ENCODE assay signal across 3 cellular contexts in genomic region chr16:25416002-25416401, GRCh38.
TF ChIP-seq lines count a peak whose summit lies in the region.

No MANE protein-coding gene starts in this region.

TF ChIP-seq in HEK293, 187 proteins besides CTCF, POLR2A, EP300 and RAD21 (continued from another document):
- TF ChIP-seq ZBTB17 (tag by site-specific recombination; IDR thresholded peaks at IDR 0.05) (peak; percentile 32; the same call in 1 of the 2 replicates), ZNF792 (tag by site-specific recombination; IDR thresholded peaks at IDR 0.05) (no peak), ZNF610 (tag by site-specific recombination; IDR thresholded peaks at IDR 0.05; ENCODE audit: borderline replicate concordance) (no peak), ZNF629 (tag by site-specific recombination; IDR thresholded peaks at IDR 0.05) (no peak), ZNF132 (tag by site-specific recombination; IDR thresholded peaks at IDR 0.05; ENCODE audit: borderline replicate concordance) (no peak), OSR2 (tag by site-specific recombination; IDR thresholded peaks at IDR 0.05) (no peak), ZNF366 (tag by site-specific recombination; conservative IDR thresholded peaks at IDR 0.05) (peak; percentile 73), ZNF777 (tag by site-specific recombination; IDR thresholded peaks at IDR 0.05; ENCODE audit: borderline replicate concordance) (no peak)
- TF ChIP-seq, protein P1, sequence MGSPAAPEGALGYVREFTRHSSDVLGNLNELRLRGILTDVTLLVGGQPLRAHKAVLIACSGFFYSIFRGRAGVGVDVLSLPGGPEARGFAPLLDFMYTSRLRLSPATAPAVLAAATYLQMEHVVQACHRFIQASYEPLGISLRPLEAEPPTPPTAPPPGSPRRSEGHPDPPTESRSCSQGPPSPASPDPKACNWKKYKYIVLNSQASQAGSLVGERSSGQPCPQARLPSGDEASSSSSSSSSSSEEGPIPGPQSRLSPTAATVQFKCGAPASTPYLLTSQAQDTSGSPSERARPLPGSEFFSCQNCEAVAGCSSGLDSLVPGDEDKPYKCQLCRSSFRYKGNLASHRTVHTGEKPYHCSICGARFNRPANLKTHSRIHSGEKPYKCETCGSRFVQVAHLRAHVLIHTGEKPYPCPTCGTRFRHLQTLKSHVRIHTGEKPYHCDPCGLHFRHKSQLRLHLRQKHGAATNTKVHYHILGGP (tag by site-specific recombination; IDR thresholded peaks at IDR 0.05): no peak

TF ChIP-seq in K562, 482 proteins besides CTCF, POLR2A, EP300 and RAD21:
- TF ChIP-seq, protein P2, sequence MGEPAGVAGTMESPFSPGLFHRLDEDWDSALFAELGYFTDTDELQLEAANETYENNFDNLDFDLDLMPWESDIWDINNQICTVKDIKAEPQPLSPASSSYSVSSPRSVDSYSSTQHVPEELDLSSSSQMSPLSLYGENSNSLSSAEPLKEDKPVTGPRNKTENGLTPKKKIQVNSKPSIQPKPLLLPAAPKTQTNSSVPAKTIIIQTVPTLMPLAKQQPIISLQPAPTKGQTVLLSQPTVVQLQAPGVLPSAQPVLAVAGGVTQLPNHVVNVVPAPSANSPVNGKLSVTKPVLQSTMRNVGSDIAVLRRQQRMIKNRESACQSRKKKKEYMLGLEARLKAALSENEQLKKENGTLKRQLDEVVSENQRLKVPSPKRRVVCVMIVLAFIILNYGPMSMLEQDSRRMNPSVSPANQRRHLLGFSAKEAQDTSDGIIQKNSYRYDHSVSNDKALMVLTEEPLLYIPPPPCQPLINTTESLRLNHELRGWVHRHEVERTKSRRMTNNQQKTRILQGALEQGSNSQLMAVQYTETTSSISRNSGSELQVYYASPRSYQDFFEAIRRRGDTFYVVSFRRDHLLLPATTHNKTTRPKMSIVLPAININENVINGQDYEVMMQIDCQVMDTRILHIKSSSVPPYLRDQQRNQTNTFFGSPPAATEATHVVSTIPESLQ (CRISPR knock-in tag; IDR thresholded peaks at IDR 0.05): no peak
- peak; percentile 75 for TF ChIP-seq DACH1 (IDR thresholded peaks at IDR 0.05; ENCODE audit: partially characterized antibody)
- TF ChIP-seq EZH2 (IDR thresholded peaks at IDR 0.05; ENCODE audit: borderline replicate concordance, low read depth, low read length): no peak
- peak; percentile 45; the same call in 1 of the 2 replicates for TF ChIP-seq ZBTB2 (IDR thresholded peaks at IDR 0.05)
TF ChIP-seq in K562: peak in this region for 2.

TF ChIP-seq in H1, 55 proteins besides CTCF, POLR2A, EP300 and RAD21 (continued from another document):
- TF ChIP-seq SP4 (IDR thresholded peaks at IDR 0.05; ENCODE audit: low read length) (no peak), EZH2 (IDR thresholded peaks at IDR 0.05; ENCODE audit: low read depth, low read length, severe bottlenecking) (no peak), BRCA1 (IDR thresholded peaks at IDR 0.05; ENCODE audit: low read depth, low read length) (no peak), NANOG (IDR thresholded peaks at IDR 0.05; ENCODE audit: insufficient read depth, low read depth, low read length, poor library complexity, severe bottlenecking) (no peak), CBX5 (IDR thresholded peaks at IDR 0.05; ENCODE audit: low read depth, low read length) (no peak), KDM1A (IDR thresholded peaks at IDR 0.05; ENCODE audit: borderline replicate concordance, low read length) (no peak), SP1 (IDR thresholded peaks at IDR 0.05; ENCODE audit: low read depth, low read length) (no peak), HDAC6 (IDR thresholded peaks at IDR 0.05; ENCODE audit: low read depth, low read length) (no peak), FOSL1 (IDR thresholded peaks at IDR 0.05; ENCODE audit: insufficient read depth, low read depth, low read length) (no peak), TEAD4 (IDR thresholded peaks at IDR 0.05; ENCODE audit: low read depth, low read length) (no peak)
- TF ChIP-seq, protein P3, sequence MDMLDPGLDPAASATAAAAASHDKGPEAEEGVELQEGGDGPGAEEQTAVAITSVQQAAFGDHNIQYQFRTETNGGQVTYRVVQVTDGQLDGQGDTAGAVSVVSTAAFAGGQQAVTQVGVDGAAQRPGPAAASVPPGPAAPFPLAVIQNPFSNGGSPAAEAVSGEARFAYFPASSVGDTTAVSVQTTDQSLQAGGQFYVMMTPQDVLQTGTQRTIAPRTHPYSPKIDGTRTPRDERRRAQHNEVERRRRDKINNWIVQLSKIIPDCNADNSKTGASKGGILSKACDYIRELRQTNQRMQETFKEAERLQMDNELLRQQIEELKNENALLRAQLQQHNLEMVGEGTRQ (IDR thresholded peaks at IDR 0.05; ENCODE audit: low read length): no peak
